In the genomic region with DNA sequence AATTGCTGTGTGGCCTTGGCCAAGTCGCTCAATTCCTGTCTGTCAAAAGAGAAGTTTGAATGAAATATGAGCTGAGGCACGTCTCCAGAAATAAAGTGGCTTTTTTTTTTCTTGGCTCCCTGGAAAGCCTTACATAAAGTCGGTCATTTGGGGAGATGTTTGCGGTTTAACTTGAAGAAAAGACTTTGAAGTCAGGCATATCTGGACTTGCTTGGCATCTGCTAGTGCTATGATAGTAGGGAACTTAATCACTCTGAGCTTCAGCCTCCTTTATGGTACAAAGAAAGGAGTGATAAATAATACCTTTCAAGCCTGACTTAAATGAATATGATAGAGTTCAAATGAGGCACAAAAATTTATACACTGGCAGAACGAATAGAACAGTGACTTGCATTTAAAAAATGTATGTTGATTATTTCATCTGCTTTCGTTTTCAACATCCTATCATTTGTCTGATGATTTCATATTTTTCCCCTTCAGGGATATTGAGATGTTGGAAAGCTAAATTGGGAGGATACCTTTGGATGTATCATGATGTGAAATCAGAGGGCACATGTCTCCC, we compare ENCODE assay signal across 13 cellular contexts.
DNase-seq lines count a peak whose midpoint lies in the region; ATAC-seq and TF ChIP-seq lines count a peak whose summit lies in the region.
"Had no signal": no experiment of that assay in that cellular context is flagged by ENCODE, and none has a peak within 500 bp of the region (broad histone marks: within the 10 kb centered on the region; RNA-seq: fewer than 3 reads in every experiment).

No MANE protein-coding gene starts in this region.

- no peak overlapping the region for H4K8ac ChIP-seq in trophoblast cell (ENCODE audit: low read depth, low read length)

- peak overlapping the region; percentile 76 for H2BK12ac ChIP-seq in trophoblast cell (ENCODE audit: low read length)

- no peak for ATAC-seq in HG03095 (IDR thresholded peaks at IDR 0.05; ENCODE audit: unreplicated experiment)

- H2BK5ac ChIP-seq in trophoblast cell (ENCODE audit: low read depth, low read length, poor library complexity), result peak overlapping the region; percentile 22

- H4K20me1 ChIP-seq in SK-N-SH (ENCODE audit: insufficient read depth), result no peaks in the 10 kb centered on the region

- peak overlapping the region; percentile 64 for H3K4ac ChIP-seq in trophoblast cell (ENCODE audit: low read depth, low read length)

- H3K23ac ChIP-seq in trophoblast cell (ENCODE audit: low read length), result no peak overlapping the region

- H3K4me2 ChIP-seq in SK-N-SH (0 out of 2 replicates have a peak overlapping the region, but pooled peaks have one; percentile 13), trophoblast cell (ENCODE audit: low read length) (no peak overlapping the region)

- H3K9me3 ChIP-seq in SK-N-SH (no peaks in the 10 kb centered on the region), trophoblast cell (ENCODE audit: insufficient read depth, low read depth, low read length) (no peaks in the 10 kb centered on the region)
- H3K9me3 ChIP-seq: spleen had no signal

- TF ChIP-seq CTCF in SK-N-SH (IDR thresholded peaks at IDR 0.05) (no peak), fibroblast of mammary gland (conservative IDR thresholded peaks at IDR 0.05; ENCODE audit: control insufficient read depth, insufficient read depth, low read depth, low read length) (no peak)

- POLR2A ChIA-PET in SK-N-SH (lab: Yijun Ruan, JAX), result no interaction called here

- 51% methylated on average over 6 of the region's 6 CpGs for WGBS in SK-N-SH (ENCODE audit: low lambda C conversion rate)
- WGBS in trophoblast cell (ENCODE audit: extremely low coverage, insufficient coverage, insufficient read length), result no CpG with 5 or more reads among the region's 6 CpGs

- peak overlapping the region; percentile 89 for H4K91ac ChIP-seq in trophoblast cell (ENCODE audit: low read depth, low read length)

- H3K18ac ChIP-seq in trophoblast cell (ENCODE audit: low read length), result peak overlapping the region; percentile 37

- H3K27ac ChIP-seq in SK-N-SH (ENCODE audit: low read depth in 2 of 2, low read length in 1 of 2), result no peak overlapping the region
- H3K27ac ChIP-seq in trophoblast cell (ENCODE audit: low read depth, low read length), result peak overlapping the region; percentile 39
- H3K27ac ChIP-seq: 22Rv1, spleen had no signal

- H3K79me2 ChIP-seq in SK-N-SH (ENCODE audit: insufficient read depth) (no peaks in the 10 kb centered on the region), trophoblast cell (ENCODE audit: control insufficient read depth, insufficient read depth, low read length, poor library complexity) (peaks cover 1% of the 10 kb centered on the region)

- no peak overlapping the region for H2AK5ac ChIP-seq in trophoblast cell (ENCODE audit: low read length)

- TF ChIP-seq RAD21 in SK-N-SH (IDR thresholded peaks at IDR 0.05; ENCODE audit: low read length), result no peak

- H3F3A ChIP-seq in SK-N-SH (replicated peaks; ENCODE audit: insufficient read depth), result peaks cover 5% of the 10 kb centered on the region

- H3K27me3 ChIP-seq in SK-N-SH (ENCODE audit: insufficient read depth), result no peaks in the 10 kb centered on the region
- no peaks in the 10 kb centered on the region for H3K27me3 ChIP-seq in trophoblast cell (ENCODE audit: insufficient read depth, low read length)
- H3K27me3 ChIP-seq: spleen had no signal

- H3K36me3 ChIP-seq in SK-N-SH (replicated peaks in 1 of 2; ENCODE audit: control insufficient read depth in 1 of 2, insufficient read depth in 2 of 2, low read length in 1 of 2) (no peaks in the 10 kb centered on the region), trophoblast cell (ENCODE audit: control insufficient read depth in 1 of 2, insufficient read depth in 2 of 2, low read length in 2 of 2) (no peaks in the 10 kb centered on the region)
- H3K36me3 ChIP-seq: spleen had no signal

- H3K9me2 ChIP-seq in SK-N-SH, result no peaks in the 10 kb centered on the region

- peak overlapping the region; percentile 70 for H3K14ac ChIP-seq in trophoblast cell (ENCODE audit: low read length)

- no peak overlapping the region for H4K12ac ChIP-seq in trophoblast cell (ENCODE audit: low read depth, low read length)

- CTCF ChIA-PET in SK-N-SH (lab: Yijun Ruan, JAX), result interaction anchor here (0.6 to 4.8 kb wide), 28 partner anchors 8 to 736 kb away, joined by 3 to 57 read pairs (median 3); partner anchors contain the start of gene PIGC

- peaks cover 6 to 7% of the 10 kb centered on the region in 2 experiments; a peak in 3 of 4 replicates for H3K4me1 ChIP-seq in SK-N-SH (ENCODE audit: control insufficient read depth in 1 of 2, insufficient read depth in 2 of 2, low read depth in 1 of 2, low read length in 1 of 2)
- H3K4me1 ChIP-seq in trophoblast cell (ENCODE audit: control insufficient read depth in 1 of 2, insufficient read depth in 2 of 2, low read length in 2 of 2), result peaks cover 20 to 29% of the 10 kb centered on the region in 2 experiments

- no peak overlapping the region for H3K4me3 ChIP-seq in SK-N-SH (ENCODE audit: low read depth in 2 of 2, low read length in 1 of 2)
- no peak overlapping the region for H3K4me3 ChIP-seq in fibroblast of mammary gland (ENCODE audit: control insufficient read depth, low read depth, low read length)
- no peak overlapping the region for H3K4me3 ChIP-seq in trophoblast cell (ENCODE audit: low read depth, low read length)
- H3K4me3 ChIP-seq: spleen had no signal

- H3K9ac ChIP-seq in SK-N-SH (no peak overlapping the region), trophoblast cell (ENCODE audit: low read length) (no peak overlapping the region)

- TF ChIP-seq EP300 in SK-N-SH (IDR thresholded peaks at IDR 0.05; ENCODE audit: borderline replicate concordance in 1 of 2, low read depth in 1 of 2, low read length in 1 of 2), result no peak

- peak; percentile 8 for DNase-seq in DMS 273 (lab: John Stamatoyannopoulos, UW; ENCODE audit: unreplicated experiment)
- DNase-seq in DMS 273 treated with DMSO at 0.1 percent for 48 hours (lab: John Stamatoyannopoulos, UW), result no peak
- no peak for DNase-seq in SK-N-SH
- peak; percentile 29 for DNase-seq in fibroblast of mammary gland (ENCODE audit: low read depth)
- DNase-seq in trophoblast cell, result no peak
- DNase-seq in NK-92 (lab: John Stamatoyannopoulos, UW; ENCODE audit: unreplicated experiment), result no peak
- no peak for DNase-seq in NCI-H2107 (lab: John Stamatoyannopoulos, UW)
- DNase-seq: hippocampal formation, left ventricle myocardium superior, NCI-H524 treated with DMSO at 0.1 percent for 48 hours, spleen had no signal

- H2AFZ ChIP-seq in SK-N-SH (ENCODE audit: low read depth) (peak overlapping the region; percentile 58; the same call in 1 of the 2 replicates), trophoblast cell (ENCODE audit: insufficient read depth, low read length, poor library complexity) (no peak overlapping the region)

- peak overlapping the region; percentile 68 for H2BK120ac ChIP-seq in trophoblast cell (ENCODE audit: insufficient read depth, low read length, poor library complexity)

- H3K79me1 ChIP-seq in trophoblast cell (ENCODE audit: low read length), result peaks cover 44% of the 10 kb centered on the region

TF ChIP-seq in SK-N-SH, 30 proteins besides CTCF, POLR2A, EP300 and RAD21 (continues in another document):
- TF ChIP-seq JUND (IDR thresholded peaks at IDR 0.05), result no peak
- no peak for TF ChIP-seq RXRA (IDR thresholded peaks at IDR 0.05; ENCODE audit: borderline replicate concordance, low read depth)
- no peak for TF ChIP-seq YY1 (IDR thresholded peaks at IDR 0.05; ENCODE audit: low read depth)
- TF ChIP-seq RCOR1 (IDR thresholded peaks at IDR 0.05; ENCODE audit: low read length), result no peak
- TF ChIP-seq NFIC (IDR thresholded peaks at IDR 0.05; ENCODE audit: borderline replicate concordance), result no peak
- TF ChIP-seq MEF2A (IDR thresholded peaks at IDR 0.05; ENCODE audit: borderline replicate concordance, low read depth), result no peak
- no peak for TF ChIP-seq SIN3A (IDR thresholded peaks at IDR 0.05; ENCODE audit: borderline replicate concordance, low read depth, low read length)
- TF ChIP-seq ELF1 (IDR thresholded peaks at IDR 0.05), result no peak
- no peak for TF ChIP-seq REST (IDR thresholded peaks at IDR 0.05; ENCODE audit: low read depth, low read length)
- no peak for TF ChIP-seq RFX5 (IDR thresholded peaks at IDR 0.05; ENCODE audit: low read length)
- TF ChIP-seq TAF1 (IDR thresholded peaks at IDR 0.05; ENCODE audit: borderline replicate concordance, low read depth, low read length), result no peak
- TF ChIP-seq FOXM1 (IDR thresholded peaks at IDR 0.05; ENCODE audit: low read depth), result no peak
- no peak for TF ChIP-seq GABPA (IDR thresholded peaks at IDR 0.05; ENCODE audit: low read depth)

Comparison
In these comparisons a context has a peak if more than half of its experiments do, and no peak if none do; other contexts are left out.
1. DNase-seq: peak in DMS 273 (single experiment) and fibroblast of mammary gland (single experiment); none in DMS 273 treated with DMSO at 0.1 percent for 48 hours (single experiment), SK-N-SH (single experiment), trophoblast cell (0 of 2), NK-92 (single experiment) and NCI-H2107 (single experiment).